In the genomic region with DNA sequence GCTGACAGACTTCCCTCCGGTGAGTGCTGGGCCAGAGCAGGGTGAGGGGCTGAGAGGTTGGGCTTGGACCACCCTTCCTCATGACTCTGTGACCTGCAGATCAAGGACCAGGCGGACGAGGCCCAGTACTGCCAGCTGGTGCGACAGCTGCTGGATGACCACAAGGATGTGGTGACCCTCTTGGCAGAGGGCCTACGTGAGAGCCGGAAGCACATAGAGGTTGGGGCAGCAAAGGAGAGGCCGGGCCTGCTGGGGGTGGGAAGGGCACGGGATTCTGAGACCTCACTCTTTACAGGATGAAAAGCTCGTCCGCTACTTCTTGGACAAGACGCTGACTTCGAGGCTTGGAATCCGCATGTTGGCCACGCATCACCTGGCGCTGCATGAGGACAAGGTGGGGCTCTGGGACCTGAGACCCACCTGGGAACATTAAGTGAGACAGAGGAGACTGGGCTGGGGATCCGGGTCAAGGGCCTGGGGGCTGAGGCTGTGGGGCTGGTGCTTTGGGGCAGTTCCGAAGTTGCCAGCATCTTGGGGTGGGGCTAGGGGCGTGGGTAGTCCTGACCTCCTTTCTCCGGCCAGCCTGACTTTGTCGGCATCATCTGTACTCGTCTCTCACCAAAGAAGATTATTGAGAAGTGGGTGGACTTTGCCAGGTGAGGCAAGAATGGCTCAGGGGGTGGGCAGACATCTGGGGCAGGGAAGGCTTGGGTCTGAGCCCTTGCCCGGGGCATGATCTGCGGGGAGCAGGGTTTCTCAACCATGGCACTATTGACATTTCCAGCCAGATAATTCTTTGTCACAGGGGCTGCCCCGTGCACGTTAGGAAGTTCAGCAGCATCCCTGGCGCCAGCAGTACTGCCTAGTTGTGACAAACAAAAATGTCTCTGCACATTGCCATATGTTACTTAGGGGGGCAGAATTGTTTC, we compare ENCODE assay signal across 18 cellular contexts. TPM values are rescaled to one million over a fixed set of nuclear protein-coding genes. Genes with fewer than 3 reads are reported as not detected.
DNase-seq lines count a peak whose midpoint lies in the region; ATAC-seq lines count a peak whose summit lies in the region.
"Had no signal": no experiment of that assay in that cellular context is flagged by ENCODE, and none has a peak within 500 bp of the region (broad histone marks: within the 10 kb centered on the region; RNA-seq: fewer than 3 reads in every experiment).

No MANE protein-coding gene starts in this region.

- peaks cover 17% of the 10 kb centered on the region for H3K4me1 Mint-ChIP-seq in T-helper 1 cell treated with Interleukin-12 subunit alpha and Interleukin-12 subunit beta and Interleukin-4 antibody, amounts not matched to agents 30 μg/mL and 1 μg/mL, for 36 hours (ENCODE audit: low read depth)
- H3K4me1 Mint-ChIP-seq in dendritic cell treated with granulocyte-macrophage colony-stimulating factor and Interleukin-4, amounts not matched to agents 40 ng/mL and 50 ng/mL, for 4 days (ENCODE audit: low read depth), result peaks cover 75% of the 10 kb centered on the region

- no peak overlapping the region for H2BK12ac ChIP-seq in neuronal stem cell (ENCODE audit: low read length)

- no peaks in the 10 kb centered on the region for H3K27me3 Mint-ChIP-seq in T-helper 1 cell treated with Interleukin-12 subunit alpha and Interleukin-12 subunit beta and Interleukin-4 antibody, amounts not matched to agents 30 μg/mL and 1 μg/mL, for 36 hours (ENCODE audit: low read depth)
- no peaks in the 10 kb centered on the region for H3K27me3 Mint-ChIP-seq in dendritic cell treated with granulocyte-macrophage colony-stimulating factor and Interleukin-4, amounts not matched to agents 40 ng/mL and 50 ng/mL, for 4 days

- no peaks in the 10 kb centered on the region for H3K9me3 Mint-ChIP-seq in T-helper 1 cell treated with Interleukin-12 subunit alpha and Interleukin-12 subunit beta and Interleukin-4 antibody, amounts not matched to agents 30 μg/mL and 1 μg/mL, for 36 hours
- H3K9me3 Mint-ChIP-seq in dendritic cell treated with granulocyte-macrophage colony-stimulating factor and Interleukin-4, amounts not matched to agents 40 ng/mL and 50 ng/mL, for 4 days, result no peaks in the 10 kb centered on the region

- no peak overlapping the region for H2AFZ ChIP-seq in neuronal stem cell (ENCODE audit: low read length)
- H2AFZ ChIP-seq in Karpas-422 (ENCODE audit: low read length), result no peak overlapping the region

- H3K4me1 ChIP-seq in neuronal stem cell (ENCODE audit: control insufficient read depth in 2 of 2, insufficient read depth in 1 of 2, low read depth in 1 of 2, low read length in 2 of 2), result peaks cover 0 to 7% of the 10 kb centered on the region in 2 donors
- H3K4me1 ChIP-seq in Karpas-422 (ENCODE audit: low read length), result peaks cover 20% of the 10 kb centered on the region
- H3K4me1 ChIP-seq: breast epithelium had no signal

- WGBS in neuronal stem cell (ENCODE audit: extremely low coverage in 2 of 2, insufficient read length in 2 of 2, insufficient replicate concordance in 1 of 2), 2 donors, result no CpG with 5 or more reads among the region's 26 CpGs

- H3K27ac ChIP-seq in neuronal stem cell (replicated peaks; ENCODE audit: low read length) (no peak overlapping the region), Karpas-422 (ENCODE audit: low read length) (no peak overlapping the region)
- H3K27ac ChIP-seq: suprapubic skin, WERI-Rb-1 had no signal

- H2BK5ac ChIP-seq in neuronal stem cell (ENCODE audit: low read length), result no peak overlapping the region

- no peak overlapping the region for H3K4ac ChIP-seq in neuronal stem cell (ENCODE audit: low read length)

- H3K27me3 ChIP-seq in neuronal stem cell (ENCODE audit: control insufficient read depth in 3 of 3, insufficient read depth in 3 of 3, low read depth in 1 of 3, low read length in 3 of 3) (no peaks in the 10 kb centered on the region), Karpas-422 (ENCODE audit: low read length) (no peaks in the 10 kb centered on the region)
- H3K27me3 ChIP-seq: breast epithelium, gastroesophageal sphincter, sigmoid colon, suprapubic skin had no signal

- no peaks in the 10 kb centered on the region for H3K9me2 ChIP-seq in Karpas-422 (replicated peaks; ENCODE audit: insufficient read depth, low read length)

- H3K79me2 ChIP-seq in Karpas-422 (ENCODE audit: low read length), result peaks cover 18% of the 10 kb centered on the region

- H2BK15ac ChIP-seq in neuronal stem cell (ENCODE audit: low read length), result no peak overlapping the region

- no peak overlapping the region for H3K18ac ChIP-seq in neuronal stem cell (ENCODE audit: low read length)

- peak overlapping the region; percentile 39 for H3K27ac Mint-ChIP-seq in T-helper 1 cell treated with Interleukin-12 subunit alpha and Interleukin-12 subunit beta and Interleukin-4 antibody, amounts not matched to agents 30 μg/mL and 1 μg/mL, for 36 hours
- peak overlapping the region; percentile 75 for H3K27ac Mint-ChIP-seq in dendritic cell treated with granulocyte-macrophage colony-stimulating factor and Interleukin-4, amounts not matched to agents 40 ng/mL and 50 ng/mL, for 4 days

- H3K4me2 ChIP-seq in neuronal stem cell (ENCODE audit: insufficient read depth, low read length, poor library complexity, severe bottlenecking) (no peak overlapping the region), Karpas-422 (ENCODE audit: low read depth, low read length, poor library complexity, severe bottlenecking) (no peak overlapping the region)

- no peak overlapping the region for H3K14ac ChIP-seq in neuronal stem cell (ENCODE audit: low read length)

- H3K23ac ChIP-seq in neuronal stem cell (ENCODE audit: low read depth, low read length, poor library complexity), result no peak overlapping the region

- DNase-seq in T-helper 1 cell (no peak), LHCN-M2 (ENCODE audit: low read depth) (peak; percentile 95), neuronal stem cell (ENCODE audit: low spot score) (no peak), Karpas-422 (no peak), OCI-M2 (lab: John Stamatoyannopoulos, UW; ENCODE audit: unreplicated experiment) (no peak)
- DNase-seq: activated T-cell treated with anti-CD3 and anti-CD28 coated beads, Interleukin-2, amount 50 U/mL, for 1 hour; GOT3; islet precursor cell; sigmoid colon; WERI-Rb-1 had no signal

- H2BK120ac ChIP-seq in neuronal stem cell (ENCODE audit: low read depth, low read length), result no peak overlapping the region

- no peak for ATAC-seq in GM21786 (IDR thresholded peaks at IDR 0.05; ENCODE audit: unreplicated experiment)
- ATAC-seq: gastroesophageal sphincter had no signal

- H3K9ac ChIP-seq in neuronal stem cell (ENCODE audit: low read depth, low read length, poor library complexity), result peak overlapping the region; percentile 44
- H3K9ac ChIP-seq in Karpas-422 (ENCODE audit: low read length), result no peak overlapping the region

- intact Hi-C loops in dendritic cell treated with granulocyte-macrophage colony-stimulating factor and Interleukin-4, amounts not matched to agents 40 ng/mL and 50 ng/mL, for 4 days (cut with micrococcal nuclease), result no loop called here

- no peak overlapping the region for H2AK5ac ChIP-seq in neuronal stem cell (ENCODE audit: low read depth, low read length)

- H4K20me1 ChIP-seq in Karpas-422 (ENCODE audit: insufficient read depth, low read depth, low read length), result no peaks in the 10 kb centered on the region

- peak overlapping the region; percentile 84 for H3K4me3 Mint-ChIP-seq in T-helper 1 cell treated with Interleukin-12 subunit alpha and Interleukin-12 subunit beta and Interleukin-4 antibody, amounts not matched to agents 30 μg/mL and 1 μg/mL, for 36 hours
- H3K4me3 Mint-ChIP-seq in dendritic cell treated with granulocyte-macrophage colony-stimulating factor and Interleukin-4, amounts not matched to agents 40 ng/mL and 50 ng/mL, for 4 days, result peak overlapping the region; percentile 88

- peaks cover 9% of the 10 kb centered on the region for H3K36me3 Mint-ChIP-seq in T-helper 1 cell treated with Interleukin-12 subunit alpha and Interleukin-12 subunit beta and Interleukin-4 antibody, amounts not matched to agents 30 μg/mL and 1 μg/mL, for 36 hours (ENCODE audit: low read depth)
- H3K36me3 Mint-ChIP-seq in dendritic cell treated with granulocyte-macrophage colony-stimulating factor and Interleukin-4, amounts not matched to agents 40 ng/mL and 50 ng/mL, for 4 days (ENCODE audit: low read depth), result peaks cover 54% of the 10 kb centered on the region

- H3K9me3 ChIP-seq in neuronal stem cell (replicated peaks in 1 of 2; ENCODE audit: control insufficient read depth in 2 of 2, insufficient read depth in 1 of 2, low read depth in 1 of 2, low read length in 2 of 2) (peaks cover 0 to 1% of the 10 kb centered on the region in 2 donors), Karpas-422 (ENCODE audit: low read length) (no peaks in the 10 kb centered on the region)
- H3K9me3 ChIP-seq: breast epithelium, gastroesophageal sphincter, sigmoid colon, suprapubic skin had no signal

- peaks cover 8% of the 10 kb centered on the region for H3K79me1 ChIP-seq in neuronal stem cell (ENCODE audit: low read depth, low read length)

- no peak overlapping the region for H4K91ac ChIP-seq in neuronal stem cell (ENCODE audit: low read depth, low read length, poor library complexity)

- H3K4me3 ChIP-seq in neuronal stem cell (ENCODE audit: low read length in 2 of 2) (peak overlapping the region; percentile 12 to 68), Karpas-422 (ENCODE audit: low read length) (no peak overlapping the region)

- peaks cover 31 to 43% of the 10 kb centered on the region in 2 donors for H3K36me3 ChIP-seq in neuronal stem cell (replicated peaks in 1 of 2; ENCODE audit: control insufficient read depth in 2 of 2, insufficient read depth in 2 of 2, low read length in 2 of 2)
- no peaks in the 10 kb centered on the region; the same call in none of the 2 replicates for H3K36me3 ChIP-seq in Karpas-422 (ENCODE audit: insufficient read depth, low read length)

- no peak overlapping the region for H4K8ac ChIP-seq in neuronal stem cell (ENCODE audit: low read depth, low read length)

RNA-seq across cellular contexts. Expression of a gene that starts 2.2 kb away (rescaled TPM):
- 199 and 204 TPM in 2 replicates for total RNA-seq in LHCN-M2 (2014; rRNA removed)
- polyA plus RNA-seq in LHCN-M2 (2012), result 116 TPM
- polyA plus RNA-seq in neuronal stem cell (2013, experiment 1 of 2), result 33.0 TPM
- polyA plus RNA-seq in neuronal stem cell (2013, experiment 2 of 2), result 30.7 TPM
- total RNA-seq in Karpas-422 (2014; rRNA removed; shearing (Covaris generic); ENCODE audit: low replicate concordance), result 28.4 and 37.5 TPM in 2 replicates

RNA-seq across cellular contexts. Expression of a gene that starts 7.1 kb away (rescaled TPM):
- 30.5 and 30.7 TPM in 2 replicates for total RNA-seq in LHCN-M2 (2014; rRNA removed)
- polyA plus RNA-seq in LHCN-M2 (2012), result 16.7 TPM
- polyA plus RNA-seq in neuronal stem cell (2013, experiment 1 of 2), result 52.1 TPM
- 52.7 TPM for polyA plus RNA-seq in neuronal stem cell (2013, experiment 2 of 2)
- total RNA-seq in Karpas-422 (2014; rRNA removed; shearing (Covaris generic); ENCODE audit: low replicate concordance), result 37.2 and 42.7 TPM in 2 replicates

RNA-seq across cellular contexts. Expression of a gene that starts 15.8 kb away (rescaled TPM):
- total RNA-seq in LHCN-M2 (2014; rRNA removed), result 390 and 435 TPM in 2 replicates
- 337 TPM for polyA plus RNA-seq in LHCN-M2 (2012)
- 92.1 TPM for polyA plus RNA-seq in neuronal stem cell (2013, experiment 1 of 2)
- polyA plus RNA-seq in neuronal stem cell (2013, experiment 2 of 2), result 93.7 TPM
- 70.2 and 93.9 TPM in 2 replicates for total RNA-seq in Karpas-422 (2014; rRNA removed; shearing (Covaris generic); ENCODE audit: low replicate concordance)

RNA-seq across cellular contexts. Expression of a gene that starts 21.6 kb away (rescaled TPM):
- 9.2 and 9.7 TPM in 2 replicates for total RNA-seq in LHCN-M2 (2014; rRNA removed)
- 0.41 TPM for polyA plus RNA-seq in LHCN-M2 (2012)
- 1.6 TPM for polyA plus RNA-seq in neuronal stem cell (2013, experiment 1 of 2)
- polyA plus RNA-seq in neuronal stem cell (2013, experiment 2 of 2), result 1.9 TPM
- 3.2 and 4.0 TPM in 2 replicates for total RNA-seq in Karpas-422 (2014; rRNA removed; shearing (Covaris generic); ENCODE audit: low replicate concordance)

RNA-seq across cellular contexts. Expression of a gene that starts 25.2 kb away (rescaled TPM):
- total RNA-seq in LHCN-M2 (2014; rRNA removed), result not detected in 2 replicates
- polyA plus RNA-seq in LHCN-M2 (2012), result not detected
- 4.4 TPM for polyA plus RNA-seq in neuronal stem cell (2013, experiment 1 of 2)
- 4.4 TPM for polyA plus RNA-seq in neuronal stem cell (2013, experiment 2 of 2)
- total RNA-seq in Karpas-422 (2014; rRNA removed; shearing (Covaris generic); ENCODE audit: low replicate concordance), result not detected in 2 replicates
- total RNA-seq: M059J, SK-MEL-5 had no signal
